19 cellular contexts compared by ENCODE assay signal in the genomic region with DNA sequence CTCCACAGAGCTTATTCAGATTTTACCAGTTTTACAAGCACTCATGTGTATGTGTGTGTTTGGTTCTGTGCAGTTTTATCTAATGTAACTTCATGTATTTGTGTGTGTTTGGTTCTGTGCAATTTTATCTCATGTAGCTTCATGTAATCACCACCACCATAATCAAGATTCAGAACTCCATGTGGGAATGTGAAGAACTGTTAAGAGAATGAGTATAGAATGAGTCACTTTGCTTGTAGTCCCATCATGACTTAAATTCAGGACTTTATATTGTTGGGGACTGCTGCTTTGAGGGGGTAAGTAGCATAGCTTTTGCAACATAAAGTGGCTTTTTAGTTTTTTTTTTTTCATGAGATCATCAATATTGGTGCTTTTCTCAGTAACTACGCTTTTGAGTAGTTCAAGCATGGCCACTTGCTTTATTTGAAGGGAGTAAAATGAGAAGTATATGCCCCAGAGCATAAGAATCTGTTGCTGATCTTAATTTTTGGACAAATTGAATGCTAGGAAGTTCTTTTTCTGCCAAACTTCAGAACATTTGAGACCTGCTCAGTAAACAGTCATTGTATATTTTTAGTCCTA. TPM values are rescaled to one million over a fixed set of nuclear protein-coding genes. Genes with fewer than 3 reads are reported as not detected.
DNase-seq lines count a peak whose midpoint lies in the region; ATAC-seq and TF ChIP-seq lines count a peak whose summit lies in the region.
"Had no signal": no experiment of that assay in that cellular context is flagged by ENCODE, and none has a peak within 500 bp of the region (broad histone marks: within the 10 kb centered on the region; RNA-seq: fewer than 3 reads in every experiment).

No MANE protein-coding gene starts in this region.

- in situ Hi-C loops in GM23248 (cut with MboI) = no loop called here

- no peak overlapping the region for H3K9ac ChIP-seq in GM23248

- peaks cover 50% of the 10 kb centered on the region for H3F3A ChIP-seq in GM23248 (ENCODE audit: insufficient read depth)

- 12 to 32% methylated on average over 1 of the region's 1 CpG for WGBS in GM23248 (ENCODE audit: low coverage in 1 of 2, low lambda C conversion rate in 2 of 2, missing lambda C conversion rate in 2 of 2), 2 experiments

- H3K9me3 Mint-ChIP-seq in nephron = no peaks in the 10 kb centered on the region
- H3K9me3 Mint-ChIP-seq: activated CD4-positive, alpha-beta memory T cell treated with anti-CD3 and anti-CD28 coated beads for 36 hours had no signal

- H3K4me2 ChIP-seq in GM23248 (ENCODE audit: unreplicated experiment) = peak overlapping the region; percentile 41

- H4K20me1 ChIP-seq in GM23248 (ENCODE audit: insufficient read depth) = no peaks in the 10 kb centered on the region

- H3K36me3 ChIP-seq in GM23248 (ENCODE audit: low read depth) = no peaks in the 10 kb centered on the region
- H3K36me3 ChIP-seq: lower lobe of right lung had no signal

- no peaks in the 10 kb centered on the region for H3K9me2 ChIP-seq in GM23248 (ENCODE audit: insufficient read depth)

- H3K27ac Mint-ChIP-seq in nephron = peak overlapping the region; percentile 54 to 85 (median 55)
- H3K27ac Mint-ChIP-seq: activated CD4-positive, alpha-beta memory T cell treated with anti-CD3 and anti-CD28 coated beads for 36 hours had no signal

- H3K9me3 ChIP-seq in GM23248 (ENCODE audit: low read depth) = no peaks in the 10 kb centered on the region
- H3K9me3 ChIP-seq: lower lobe of right lung had no signal

- H2AFZ ChIP-seq in GM23248 = no peak overlapping the region

- H3K4me3 ChIP-seq in GM23248 (peak overlapping the region; percentile 2; the same call in 1 of the 2 replicates), epithelial cell of esophagus (ENCODE audit: low read length) (no peak overlapping the region)
- H3K4me3 ChIP-seq: lower lobe of right lung had no signal

- H3K27me3 Mint-ChIP-seq in nephron (ENCODE audit: low read depth) = no peaks in the 10 kb centered on the region
- H3K27me3 Mint-ChIP-seq: activated CD4-positive, alpha-beta memory T cell treated with anti-CD3 and anti-CD28 coated beads for 36 hours; naive thymus-derived CD4-positive, alpha-beta T cell had no signal

- peak; percentile 85 for DNase-seq in GM23248
- DNase-seq in RKO (ENCODE audit: low spot score) = peak; percentile 61
- DNase-seq in epithelial cell of esophagus (ENCODE audit: low read depth) = peak; percentile 40
- no peak for DNase-seq in NCI-H1694 (lab: John Stamatoyannopoulos, UW)
- DNase-seq in effector CD4-positive, alpha-beta T cell = no peak
- DNase-seq in activated CD8-positive, alpha-beta memory T cell treated with anti-CD3 and anti-CD28 coated beads for 24 hours = no peak
- DNase-seq: activated CD4-positive, alpha-beta memory T cell treated with anti-CD3 and anti-CD28 coated beads for 36 hours; activated T-cell treated with anti-CD3 and anti-CD28 coated beads, Interleukin-2, amount 50 U/mL, for 48 hours; AML-193; lower lobe of right lung; naive thymus-derived CD4-positive, alpha-beta T cell; NCI-H1092; NCI-H526 treated with DMSO at 0.1 percent for 48 hours had no signal

- no peak overlapping the region for H3K4me3 Mint-ChIP-seq in nephron
- H3K4me3 Mint-ChIP-seq: activated CD4-positive, alpha-beta memory T cell treated with anti-CD3 and anti-CD28 coated beads for 36 hours; naive thymus-derived CD4-positive, alpha-beta T cell had no signal

- H3K27me3 ChIP-seq in GM23248 (replicated peaks; ENCODE audit: insufficient read depth) = no peaks in the 10 kb centered on the region

- H3K27ac ChIP-seq in GM23248 = peak overlapping the region; percentile 51
- H3K27ac ChIP-seq: lower lobe of right lung had no signal

- peaks cover 49% of the 10 kb centered on the region for H3K4me1 Mint-ChIP-seq in nephron

- H3K4me1 ChIP-seq in GM23248 (ENCODE audit: insufficient read depth) = peaks cover 64% of the 10 kb centered on the region
- H3K4me1 ChIP-seq: lower lobe of right lung had no signal

- TF ChIP-seq CTCF in epithelial cell of esophagus (IDR thresholded peaks at IDR 0.05; ENCODE audit: insufficient read depth, low read depth, low read length, missing control alignments) = no peak
- no peak for TF ChIP-seq CTCF in nephron (IDR thresholded peaks at IDR 0.05; ENCODE audit: unreplicated experiment in 3 of 3)

- no peaks in the 10 kb centered on the region for H3K79me2 ChIP-seq in GM23248 (ENCODE audit: insufficient read depth)

- no peak for ATAC-seq in GM18498 (IDR thresholded peaks at IDR 0.05; ENCODE audit: unreplicated experiment)
- ATAC-seq: lower lobe of right lung; naive thymus-derived CD4-positive, alpha-beta T cell; Panc1 had no signal

- no peaks in the 10 kb centered on the region for H3K36me3 Mint-ChIP-seq in nephron (ENCODE audit: low read depth)
- H3K36me3 Mint-ChIP-seq: activated CD4-positive, alpha-beta memory T cell treated with anti-CD3 and anti-CD28 coated beads for 36 hours had no signal

RNA-seq across cellular contexts. Expression of a gene that starts 28.9 kb away (rescaled TPM):
- not detected in 2 replicates for total RNA-seq in GM23248 (2014; rRNA removed; shearing (Covaris generic))
- 0.05 TPM in 1 of 2 replicates, not detected in the other for polyA plus RNA-seq in GM23248 (2016; fragmentation: Nextera tagmentation; extraction: Ambion mirVana)
- total RNA-seq: cerebellum, G401 had no signal
- polyA plus RNA-seq: adipose tissue had no signal

RNA-seq across cellular contexts. Expression of a gene that starts 34.7 kb away (rescaled TPM):
- 60.8 and 88.1 TPM in 2 replicates for total RNA-seq in GM23248 (2014; rRNA removed; shearing (Covaris generic))
- polyA plus RNA-seq in GM23248 (2016; fragmentation: Nextera tagmentation; extraction: Ambion mirVana) = 11.8 and 12.4 TPM in 2 replicates

Comparison
In these comparisons a context has a peak if more than half of its experiments do, and no peak if none do; other contexts are left out.
1. DNase-seq: peak in GM23248 (single experiment), RKO (single experiment) and epithelial cell of esophagus (single experiment); none in NCI-H1694 (single experiment), effector CD4-positive, alpha-beta T cell (single experiment) and activated CD8-positive, alpha-beta memory T cell treated with anti-CD3 and anti-CD28 coated beads for 24 hours (single experiment).